8 cellular contexts compared by ENCODE assay signal in the genomic region with DNA sequence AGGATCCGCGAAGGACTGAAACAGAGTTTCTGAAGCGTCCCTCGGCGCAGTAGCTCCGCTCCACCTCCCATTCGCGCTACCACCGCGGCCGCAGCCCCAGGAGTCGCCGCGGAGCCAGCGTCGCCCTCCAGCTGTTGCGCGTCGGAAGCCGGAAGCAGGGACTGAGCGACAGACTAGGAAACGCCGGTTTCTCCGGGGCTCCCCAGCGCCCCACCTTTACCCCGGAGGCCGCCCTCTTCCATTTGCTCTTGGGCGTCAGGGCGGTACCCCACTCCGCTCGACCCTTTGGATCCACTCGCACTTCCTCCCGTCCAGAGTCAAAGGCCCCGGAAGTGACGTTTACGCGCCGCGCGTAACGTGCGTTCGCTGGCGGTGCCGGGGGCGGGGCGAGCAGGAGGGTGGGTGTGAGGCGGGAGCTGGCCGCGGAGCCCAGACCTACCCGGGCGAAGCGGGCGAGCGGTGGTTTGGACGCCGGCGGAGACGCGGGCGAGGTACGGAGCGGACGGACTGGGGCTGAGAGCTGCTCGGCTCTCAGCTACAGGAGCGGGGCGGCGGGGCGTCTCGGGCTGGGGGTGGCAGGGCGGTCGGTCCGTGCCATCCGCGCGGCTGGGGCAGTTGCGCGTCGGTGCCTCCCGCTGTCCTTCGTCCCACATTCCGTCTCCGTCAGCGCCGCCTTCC. TPM values are rescaled to one million over a fixed set of nuclear protein-coding genes. Genes with fewer than 3 reads are reported as not detected.
DNase-seq lines count a peak whose midpoint lies in the region; ATAC-seq, FAIRE-seq and TF ChIP-seq lines count a peak whose summit lies in the region.

A gene (plus strand): TSS at position 432 of the 678 bp plus-strand sequence. CDS start 31,167 bp downstream, outside the sequence.

- DNase-seq in GM12892 (ENCODE audit: insufficient read length) (peak; percentile 93), NCI-H1436 (lab: John Stamatoyannopoulos, UW) (peak; percentile 95), SW480 (ENCODE audit: low spot score) (peak; percentile 97), Right ventricle myocardium superior (peak; percentile 99), pancreas (peak; percentile 96 to 99 (median 98)), thyroid gland (peak; percentile 99)
- peak; percentile 99 for DNase-seq in activated naive CD8-positive, alpha-beta T cell treated with anti-CD3 and anti-CD28 coated beads, Interleukin-2, amount 50 U/mL, for 24 hours

- intact Hi-C loops in Right ventricle myocardium superior (cut with DNase I) (no loop called here), pancreas (cut with DNase I) (no loop called here), thyroid gland (cut with DNase I) (no loop called here)

- TF ChIP-seq POLR2A in GM12892 (IDR thresholded peaks at IDR 0.05; ENCODE audit: low read depth, low read length) (peak; percentile 82), thyroid gland (IDR thresholded peaks at IDR 0.05) (peak; percentile 82 to 90)

- H3K4me1 ChIP-seq in pancreas: peaks cover 0 to 6% (median 0%) of the 10 kb centered on the region in 3 donors
- peaks cover 13 to 18% of the 10 kb centered on the region in 2 donors for H3K4me1 ChIP-seq in thyroid gland

- TF ChIP-seq CTCF in pancreas (IDR thresholded peaks at IDR 0.05) (no peak), thyroid gland (IDR thresholded peaks at IDR 0.05) (peak in 1 of 6 experiments; percentile 12)

- H3K4me1 Mint-ChIP-seq in activated naive CD8-positive, alpha-beta T cell treated with anti-CD3 and anti-CD28 coated beads, Interleukin-2, amount 50 U/mL, for 24 hours: peaks cover 50% of the 10 kb centered on the region

- H3K27ac Mint-ChIP-seq in activated naive CD8-positive, alpha-beta T cell treated with anti-CD3 and anti-CD28 coated beads, Interleukin-2, amount 50 U/mL, for 24 hours: peak within 1 kb of the TSS; percentile 84

- H3K36me3 ChIP-seq in pancreas: no peaks in the 10 kb centered on the region
- no peaks in the 10 kb centered on the region for H3K36me3 ChIP-seq in thyroid gland

- 0% methylated on average over 74 to 85 of the region's 85 CpGs for WGBS in pancreas, 2 donors
- 0 to 1% methylated on average over 25 to 31 of the region's 85 CpGs for WGBS in thyroid gland, 2 donors

- ATAC-seq in HG02840 (IDR thresholded peaks at IDR 0.05; ENCODE audit: low FRiP score, unreplicated experiment): peak; percentile 88
- ATAC-seq in activated naive CD8-positive, alpha-beta T cell treated with anti-CD3 and anti-CD28 coated beads, Interleukin-2, amount 50 U/mL, for 24 hours: peak; percentile 96
- ATAC-seq in Right ventricle myocardium superior (ENCODE audit: poor library complexity): peak; percentile 99
- peak; percentile 92 to 97 (median 96) for ATAC-seq in pancreas

- peak within 1 kb of the TSS; percentile 94 for H3K4me3 Mint-ChIP-seq in activated naive CD8-positive, alpha-beta T cell treated with anti-CD3 and anti-CD28 coated beads, Interleukin-2, amount 50 U/mL, for 24 hours

- FAIRE-seq in GM12892 (lab: Jason Lieb, UNC): peak; percentile 85
- no peak for FAIRE-seq in pancreas (lab: Jason Lieb, UNC)

- H3K9me3 Mint-ChIP-seq in activated naive CD8-positive, alpha-beta T cell treated with anti-CD3 and anti-CD28 coated beads, Interleukin-2, amount 50 U/mL, for 24 hours: peaks cover 10% of the 10 kb centered on the region

- no peaks in the 10 kb centered on the region for H3K9me3 ChIP-seq in pancreas
- no peaks in the 10 kb centered on the region for H3K9me3 ChIP-seq in thyroid gland

- H3K36me3 Mint-ChIP-seq in activated naive CD8-positive, alpha-beta T cell treated with anti-CD3 and anti-CD28 coated beads, Interleukin-2, amount 50 U/mL, for 24 hours (ENCODE audit: low read depth): peaks cover 10% of the 10 kb centered on the region

- H3K27me3 ChIP-seq in pancreas (no peaks in the 10 kb centered on the region), thyroid gland (no peaks in the 10 kb centered on the region)

- H3K4me3 ChIP-seq in pancreas (peak within 1 kb of the TSS; percentile 73 to 97 (median 94)), thyroid gland (replicated peaks in 1 of 3) (peak within 1 kb of the TSS; percentile 73 to 99 (median 90))

- peak within 1 kb of the TSS; percentile 90 to 96 (median 92) for H3K27ac ChIP-seq in pancreas
- peak within 1 kb of the TSS; percentile 95 to 99 (median 95) for H3K27ac ChIP-seq in thyroid gland

- no peaks in the 10 kb centered on the region for H3K27me3 Mint-ChIP-seq in activated naive CD8-positive, alpha-beta T cell treated with anti-CD3 and anti-CD28 coated beads, Interleukin-2, amount 50 U/mL, for 24 hours

RNA-seq across cellular contexts. Expression of the gene that starts here (rescaled TPM):
- polyA plus RNA-seq in GM12892 (2012; ENCODE audit: missing spikeins): 24.2 TPM
- total RNA-seq in Right ventricle myocardium superior (14.9 TPM), pancreas (10 to 100 TPM; 12.8 to 17.6 (median 14.8) TPM), thyroid gland (10 to 100 TPM; 31.0 to 55.1 (median 47.9) TPM)
- 10 to 100 TPM in 1 of 2 donors, 1 to 10 TPM in 1; 7.9 to 11.1 TPM for polyA plus RNA-seq in pancreas

Comparison
In these comparisons a context has a peak if more than half of its experiments do, and no peak if none do; other contexts are left out.
1. Peak in every context shown above with its lines: DNase-seq, ATAC-seq, H3K4me3 ChIP-seq and H3K27ac ChIP-seq.